18 cellular contexts compared by ENCODE assay signal in genomic region chr7:120168066-120168465, GRCh38.
DNase-seq lines count a peak whose midpoint lies in the region; ATAC-seq, FAIRE-seq and TF ChIP-seq lines count a peak whose summit lies in the region.
"Had no signal": no experiment of that assay in that cellular context is flagged by ENCODE, and none has a peak within 500 bp of the region (broad histone marks: within the 10 kb centered on the region; RNA-seq: fewer than 3 reads in every experiment).

No MANE protein-coding gene starts in this region.

- FAIRE-seq in HepG2 (lab: Jason Lieb, UNC), result no peak
- FAIRE-seq: colon, H54 had no signal

- no peak overlapping the region for H3K4me2 ChIP-seq in HepG2 (ENCODE audit: low read depth, low read length)

- H3K27ac ChIP-seq in HepG2 (ENCODE audit: extremely low read length, insufficient read depth, low read length), result no peak overlapping the region
- no peak overlapping the region for H3K27ac ChIP-seq in right lobe of liver

- no peak for TF ChIP-seq POLR2A in HepG2 (IDR thresholded peaks at IDR 0.05; ENCODE audit: insufficient read depth in 1 of 2, low read depth in 2 of 2, low read length in 2 of 2)
- TF ChIP-seq POLR2A in right lobe of liver (IDR thresholded peaks at IDR 0.05), result no peak

- intact Hi-C loops in HepG2 (cut with micrococcal nuclease; ENCODE audit: unreplicated experiment) (no loop called here), right lobe of liver (cut with DNase I) (no loop called here)

- no peaks in the 10 kb centered on the region for H3K9me3 ChIP-seq in HepG2 (ENCODE audit: low read length)
- peaks cover 0 to 4% (median 0%) of the 10 kb centered on the region in 4 donors for H3K9me3 ChIP-seq in right lobe of liver
- H3K9me3 ChIP-seq: transverse colon had no signal

- no peaks in the 10 kb centered on the region for H3K79me2 ChIP-seq in HepG2 (ENCODE audit: insufficient read depth, low read length)

- no peaks in the 10 kb centered on the region for H3K36me3 ChIP-seq in HepG2 (replicated peaks in 1 of 2; ENCODE audit: control insufficient read depth in 1 of 2, insufficient read depth in 2 of 2, low read length in 2 of 2)
- H3K36me3 ChIP-seq in right lobe of liver, result no peaks in the 10 kb centered on the region
- H3K36me3 ChIP-seq: transverse colon had no signal

- no peaks in the 10 kb centered on the region for H4K20me1 ChIP-seq in HepG2 (ENCODE audit: insufficient read depth, low read length)

- H3K9ac ChIP-seq in HepG2 (ENCODE audit: insufficient read depth, low read depth, low read length), result no peak overlapping the region

- H3K4me3 ChIP-seq in HepG2 (replicated peaks in 1 of 3; ENCODE audit: insufficient read depth in 1 of 3, low read depth in 2 of 3, low read length in 3 of 3) (no peak overlapping the region), right lobe of liver (no peak overlapping the region), fibroblast of pulmonary artery (replicated peaks; ENCODE audit: low read depth, low read length) (no peak overlapping the region)
- H3K4me3 ChIP-seq: transverse colon had no signal

- no peaks in the 10 kb centered on the region for H3K27me3 ChIP-seq in HepG2 (ENCODE audit: control insufficient read depth in 1 of 2, insufficient read depth in 2 of 2, low read length in 2 of 2)
- no peaks in the 10 kb centered on the region for H3K27me3 ChIP-seq in right lobe of liver
- H3K27me3 ChIP-seq: transverse colon had no signal

- no peaks in the 10 kb centered on the region for H3K4me1 ChIP-seq in HepG2 (ENCODE audit: insufficient read depth, low read length)
- no peaks in the 10 kb centered on the region for H3K4me1 ChIP-seq in right lobe of liver
- H3K4me1 ChIP-seq: transverse colon had no signal

- DNase-seq in HepG2 (ENCODE audit: low spot score) (no peak), right lobe of liver (no peak), fibroblast of pulmonary artery (ENCODE audit: low read depth) (peak; percentile 53), renal cortical epithelial cell (ENCODE audit: low read depth) (peak; percentile 27), globus pallidus (ENCODE audit: low spot score) (no peak), SW 1271 (lab: John Stamatoyannopoulos, UW) (no peak), Ammon's horn (ENCODE audit: low spot score) (no peak)
- DNase-seq: activated T-cell treated with anti-CD3 and anti-CD28 coated beads, Interleukin-2, amount 50 U/mL, for 4 hours; naive thymus-derived CD8-positive, alpha-beta T cell; NCI-H2029; NCI-H524 treated with DMSO at 0.1 percent for 48 hours; OCI-M1; stimulated activated CD4-positive, alpha-beta T cell treated with anti-CD3 and anti-CD28 coated beads, Interleukin-1b, Interleukin-23, amount 100 ng/mL, for 48 hours; transverse colon had no signal

- H2AFZ ChIP-seq in HepG2 (ENCODE audit: low read length), result no peak overlapping the region

- in situ Hi-C loops in HepG2 (cut with HindIII; ENCODE audit: extremely low pct_ligation_motif_present, low pct_unique_long_range_greater_than_20kb), result no loop called here

- 0% methylated on average over 4 of the region's 4 CpGs for WGBS in HepG2 (ENCODE audit: low lambda C conversion rate)
- 40% methylated on average over 4 of the region's 4 CpGs for WGBS in right lobe of liver (ENCODE audit: insufficient coverage, low coverage, low lambda C conversion rate, missing lambda C conversion rate)

- TF ChIP-seq CTCF in HepG2 (CRISPR knock-in tag; IDR thresholded peaks at IDR 0.05) (no peak), right lobe of liver (IDR thresholded peaks at IDR 0.05) (no peak), fibroblast of pulmonary artery (IDR thresholded peaks at IDR 0.05; ENCODE audit: low read length, missing control alignments) (no peak)

- POLR2A ChIA-PET in HepG2 (lab: Yijun Ruan, JAX), result no interaction called here

- no TSS peak for BruUV-seq in HepG2 (replicated peaks; lab: Mats Ljungman, UMichigan)

- ATAC-seq in HepG2 (no peak), right lobe of liver (no peak), HG02870 (IDR thresholded peaks at IDR 0.05; ENCODE audit: unreplicated experiment) (no peak)
- ATAC-seq: activated T-cell treated with anti-CD3 and anti-CD28 coated beads, Interleukin-2, amount 50 U/mL, for 4 hours; naive thymus-derived CD8-positive, alpha-beta T cell; SK-N-SH treated with all-trans-retinoic acid at 6 μM for 48 hours had no signal

- TF ChIP-seq RAD21 in HepG2 (CRISPR knock-in tag; IDR thresholded peaks at IDR 0.05), result no peak

- TF ChIP-seq EP300 in HepG2 (IDR thresholded peaks at IDR 0.05; ENCODE audit: low read depth in 2 of 2, low read length in 2 of 2) (no peak), HepG2 (CRISPR knock-in tag; IDR thresholded peaks at IDR 0.05; ENCODE audit: borderline replicate concordance) (no peak)

- CTCF ChIA-PET in HepG2 (lab: Yijun Ruan, JAX; ENCODE audit: low intra/inter-chr PET ratio, low total read pairs), result no interaction called here

TF ChIP-seq in HepG2, 621 proteins besides CTCF, POLR2A, EP300 and RAD21:
- TF ChIP-seq CEBPB (IDR thresholded peaks at IDR 0.05; ENCODE audit: borderline replicate concordance, low read depth, low read length), result peak; percentile 49; the same call in 1 of the 2 replicates
- TF ChIP-seq ZNF24 (IDR thresholded peaks at IDR 0.05), result no peak

Comparison
In these comparisons a context has a peak if more than half of its experiments do, and no peak if none do; other contexts are left out.
1. DNase-seq: peak in fibroblast of pulmonary artery (single experiment) and renal cortical epithelial cell (single experiment); none in HepG2 (single experiment), right lobe of liver (0 of 3), globus pallidus (single experiment), SW 1271 (0 of 2) and Ammon's horn (single experiment).